In genomic region chr2:216497808-216498366, GRCh38 we compare ENCODE assay signal across 8 cellular contexts. TPM values are rescaled to one million over a fixed set of nuclear protein-coding genes. Genes with fewer than 3 reads are reported as not detected.
DNase-seq lines count a peak whose midpoint lies in the region; ATAC-seq and TF ChIP-seq lines count a peak whose summit lies in the region.

No MANE protein-coding gene starts in this region.

- H3K4me2 ChIP-seq in PC-9 = peak overlapping the region; percentile 99

- BruUV-seq in PC-9 (replicated peaks; lab: Mats Ljungman, UMichigan) = TSS peak; percentile 81

- H3K4me1 Mint-ChIP-seq in CD4-positive, alpha-beta T cell (ENCODE audit: low read depth) = peaks cover 52% of the 10 kb centered on the region
- peaks cover 54% of the 10 kb centered on the region for H3K4me1 Mint-ChIP-seq in endothelial cell (ENCODE audit: unreplicated experiment)

- peak overlapping the region; percentile 95 for H2AFZ ChIP-seq in PC-9
- peak overlapping the region; percentile 70 for H2AFZ ChIP-seq in neuron (ENCODE audit: low read depth, low read length)

- H3K9me2 ChIP-seq in PC-9 (ENCODE audit: insufficient read depth) = no peaks in the 10 kb centered on the region

- peak overlapping the region; percentile 97 for H3K4me3 Mint-ChIP-seq in CD4-positive, alpha-beta T cell
- H3K4me3 Mint-ChIP-seq in endothelial cell (ENCODE audit: unreplicated experiment) = peak overlapping the region; percentile 99

- H3K79me2 ChIP-seq in PC-9 (ENCODE audit: low read depth) = peaks cover 49% of the 10 kb centered on the region

- H3K36me3 ChIP-seq in PC-9 (ENCODE audit: low read depth) (peaks cover 39% of the 10 kb centered on the region), neuron (ENCODE audit: insufficient read depth, low read length) (peaks cover 34% of the 10 kb centered on the region)

- no peaks in the 10 kb centered on the region for H3K9me3 ChIP-seq in CD4-positive, alpha-beta T cell (ENCODE audit: control insufficient read depth, low read length)
- H3K9me3 ChIP-seq in PC-9 (ENCODE audit: insufficient read depth, low read depth) (no peaks in the 10 kb centered on the region), neuron (ENCODE audit: low read length) (no peaks in the 10 kb centered on the region)

- H3K9me3 Mint-ChIP-seq in CD4-positive, alpha-beta T cell = no peaks in the 10 kb centered on the region
- H3K9me3 Mint-ChIP-seq in endothelial cell (ENCODE audit: unreplicated experiment) = no peaks in the 10 kb centered on the region

- H3F3A ChIP-seq in PC-9 (ENCODE audit: insufficient read depth, low read depth) = peaks cover 40% of the 10 kb centered on the region

- DNase-seq in CD4-positive, alpha-beta T cell = no peak
- DNase-seq in PC-9 (no peak), endothelial cell (ENCODE audit: low spot score) (no peak), NCI-H510A (lab: John Stamatoyannopoulos, UW) (no peak)
- DNase-seq in stimulated activated CD4-positive, alpha-beta T cell treated with anti-CD3 and anti-CD28 coated beads, Interleukin-4, amount 100 ng/mL, for 4 hours = no peak

- POLR2A ChIA-PET in CD4-positive, alpha-beta T cell (lab: Charles Lee) = interaction anchor here (1.0 to 2.6 kb wide), 11 partner anchors 9 to 1186 kb away, joined by 3 to 10 read pairs (median 5); partner anchors contain the start of genes ATIC, MARCHF4 and SMARCAL1
- POLR2A ChIA-PET in PC-9 (lab: Charles Lee; ENCODE audit: unreplicated experiment) = interaction anchor here (0.5 to 1.0 kb wide), 12 partner anchors 7 to 480 kb away, joined by 3 to 22 read pairs (median 4); no protein-coding TSS in a partner anchor

- H3K36me3 Mint-ChIP-seq in CD4-positive, alpha-beta T cell (ENCODE audit: low read depth) = peaks cover 47% of the 10 kb centered on the region
- peaks cover 25% of the 10 kb centered on the region for H3K36me3 Mint-ChIP-seq in endothelial cell (ENCODE audit: low read depth, unreplicated experiment)

- no peak for TF ChIP-seq CTCF in CD4-positive, alpha-beta T cell (IDR thresholded peaks at IDR 0.05)
- TF ChIP-seq CTCF in PC-9 (conservative IDR thresholded peaks at IDR 0.05) = no peak
- no peak for TF ChIP-seq CTCF in endothelial cell (IDR thresholded peaks at IDR 0.05; ENCODE audit: unreplicated experiment)

- H3K4me1 ChIP-seq in PC-9 (replicated peaks; ENCODE audit: insufficient read depth) = peaks cover 30% of the 10 kb centered on the region
- H3K4me1 ChIP-seq in neuron (ENCODE audit: insufficient read depth, low read length) = peaks cover 18% of the 10 kb centered on the region

- peak overlapping the region; percentile 94 for H3K27ac Mint-ChIP-seq in CD4-positive, alpha-beta T cell
- H3K27ac Mint-ChIP-seq in endothelial cell (ENCODE audit: unreplicated experiment) = peak overlapping the region; percentile 89

- peaks cover 25% of the 10 kb centered on the region for H4K20me1 ChIP-seq in PC-9 (ENCODE audit: insufficient read depth)

- CTCF ChIA-PET in CD4-positive, alpha-beta T cell (lab: Charles Lee) = interaction anchor here (1.2 kb wide), 1 partner anchor 155 kb away, joined by 3 read pairs; no protein-coding TSS in a partner anchor
- CTCF ChIA-PET in PC-9 (lab: Charles Lee) = interaction anchor here (0.8 kb wide), 1 partner anchor 170 kb away, joined by 3 read pairs; no protein-coding TSS in a partner anchor

- intact Hi-C loops in CD4-positive, alpha-beta T cell (cut with DNase I, micrococcal nuclease) = loop anchor here (1.0 to 10.0 kb wide), 6 partner anchors 85 to 1186 kb away; partner anchors contain the start of genes ATIC (in 1 of the 2) and SMARCAL1 (in 1 of the 2)
- intact Hi-C loops in PC-9 (cut with micrococcal nuclease; ENCODE audit: unreplicated experiment) = loop anchor here (1.0 to 10.0 kb wide), 3 partner anchors 86 to 386 kb away; partner anchors contain the start of gene SMARCAL1

- peak overlapping the region; percentile 96 for H3K4me3 ChIP-seq in PC-9
- peak overlapping the region; percentile 66 for H3K4me3 ChIP-seq in neuron (ENCODE audit: low read length)

- peak overlapping the region; percentile 8 for H3K27ac ChIP-seq in CD4-positive, alpha-beta T cell (ENCODE audit: low read depth, low read length)
- H3K27ac ChIP-seq in PC-9 = peak overlapping the region; percentile 86

- no peaks in the 10 kb centered on the region for H3K27me3 Mint-ChIP-seq in CD4-positive, alpha-beta T cell
- H3K27me3 Mint-ChIP-seq in endothelial cell (ENCODE audit: unreplicated experiment) = peaks cover 1% of the 10 kb centered on the region

- ATAC-seq in CD4-positive, alpha-beta T cell (ENCODE audit: poor library complexity) = no peak
- ATAC-seq in HG03342 (IDR thresholded peaks at IDR 0.05; ENCODE audit: unreplicated experiment) (no peak), GM18861 (IDR thresholded peaks at IDR 0.05; ENCODE audit: unreplicated experiment) (no peak)

- H3K27me3 ChIP-seq in CD4-positive, alpha-beta T cell (ENCODE audit: control insufficient read depth, insufficient read depth, low read length) = no peaks in the 10 kb centered on the region
- H3K27me3 ChIP-seq in PC-9 (ENCODE audit: insufficient read depth, low read depth) = no peaks in the 10 kb centered on the region
- no peaks in the 10 kb centered on the region for H3K27me3 ChIP-seq in neuron (ENCODE audit: insufficient read depth, low read length)

RNA-seq across cellular contexts. Expression of gene RPL37A, which starts 0.8 kb away (rescaled TPM):
- total RNA-seq in CD4-positive, alpha-beta T cell = 1,000 to 10,000 TPM; 4,138 to 4,142 TPM
- total RNA-seq in PC-9 (2021) (2,248 and 2,378 TPM in 2 replicates), endothelial cell (ENCODE audit: unreplicated experiment) (2,729 TPM)
